Comparison of ENCODE assay signal across 25 cellular contexts in the genomic region with DNA sequence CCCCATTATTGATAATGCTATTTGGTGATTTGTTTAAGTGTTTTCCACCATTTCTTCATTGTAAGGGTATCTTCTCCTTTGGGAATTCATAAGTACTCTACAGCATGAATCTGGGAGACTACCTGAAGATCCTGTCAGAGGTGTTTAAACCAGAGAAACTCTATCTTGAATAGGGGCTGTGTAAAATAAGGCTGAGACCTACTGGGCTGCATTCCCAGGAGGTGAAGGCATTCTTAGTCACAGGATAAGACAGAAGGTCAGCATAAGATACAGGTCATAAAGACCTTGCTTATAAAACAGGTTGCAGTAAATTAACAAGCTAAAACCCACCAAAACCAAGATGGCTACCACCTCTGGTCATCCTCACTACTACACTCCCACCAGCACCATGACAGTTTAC. TPM values are rescaled to one million over a fixed set of nuclear protein-coding genes. Genes with fewer than 3 reads are reported as not detected.
"Had no signal": no experiment of that assay in that cellular context is flagged by ENCODE, and none has a peak within 500 bp of the region (broad histone marks: within the 10 kb centered on the region; RNA-seq: fewer than 3 reads in every experiment).

No MANE protein-coding gene starts in this region.

- H3K4me2 ChIP-seq: SK-N-SH had no signal

- ATAC-seq: HepG2, Panc1 had no signal

- DNase-seq: IMR-90, Karpas-422, KG1, MM.1S, NCI-H1048, NCI-H1105, NCI-H1417, NCI-H1436 treated with DMSO at 0.1 percent for 48 hours, NCI-H1694, NCI-H187 treated with DMSO at 0.1 percent for 48 hours, NCI-H2029 treated with DMSO at 0.1 percent for 48 hours, NCI-H2171 treated with DMSO at 0.1 percent for 48 hours, NCI-H524 treated with DMSO at 0.1 percent for 48 hours, NCI-H69, NCI-H774, SHP77, SK-N-SH, SW 1271 had no signal

- H3K27ac ChIP-seq: RWPE1 had no signal

- H3K9me2 ChIP-seq: SK-N-SH had no signal

- H3K9ac ChIP-seq: SK-N-SH had no signal

- FAIRE-seq: HepG2 had no signal

- H3K9me3 ChIP-seq: SK-N-SH had no signal

RNA-seq across cellular contexts. Expression of a gene that starts 13.4 kb away (rescaled TPM):
- total RNA-seq: HepG2, HT1080, IMR-90, M059J, NCI-H460 had no signal
- polyA plus RNA-seq: HepG2, IMR-90, SK-N-SH had no signal

RNA-seq across cellular contexts. Expression of a gene that starts 34.2 kb away (rescaled TPM):
- total RNA-seq: HepG2, HT1080, IMR-90, M059J, NCI-H460, SK-MEL-5 had no signal
- polyA plus RNA-seq: IMR-90, SK-N-SH had no signal

RNA-seq across cellular contexts. Expression of a gene that starts 35.3 kb away (rescaled TPM):
- total RNA-seq: HepG2, HT1080, IMR-90, M059J, NCI-H460, SK-MEL-5 had no signal
- polyA plus RNA-seq: IMR-90, SK-N-SH had no signal

RNA-seq across cellular contexts. Expression of a gene that starts 50.7 kb away (rescaled TPM):
- total RNA-seq: HepG2, HT1080, IMR-90, M059J, NCI-H460, SK-MEL-5 had no signal
- polyA plus RNA-seq: IMR-90, SK-N-SH had no signal
